Comparison of ENCODE assay signal across 8 cellular contexts in the genomic region with DNA sequence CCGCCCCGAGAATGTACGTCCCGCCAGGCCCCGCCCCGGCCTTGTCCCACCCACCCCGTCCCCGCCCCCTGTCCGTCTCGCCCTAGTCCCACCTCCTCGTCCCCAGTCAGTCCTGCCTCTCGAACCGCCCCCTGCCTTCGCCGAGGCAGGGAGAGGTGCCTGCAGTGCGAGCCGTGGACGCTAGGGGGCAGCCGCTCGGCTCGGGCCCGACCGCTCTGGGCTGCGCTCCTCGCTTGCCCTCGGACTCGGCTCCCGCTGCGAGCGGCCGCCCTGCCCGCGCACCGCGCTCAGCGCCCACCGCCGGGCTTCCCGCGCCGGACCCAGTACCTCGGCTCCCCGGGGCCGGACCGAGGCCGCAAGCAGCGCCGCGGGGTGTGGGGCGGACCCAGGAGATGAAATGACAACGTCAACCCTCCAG. TPM values are rescaled to one million over a fixed set of nuclear protein-coding genes. Genes with fewer than 3 reads are reported as not detected.
DNase-seq lines count a peak whose midpoint lies in the region; ATAC-seq and TF ChIP-seq lines count a peak whose summit lies in the region.

A gene (plus strand): TSS at position 236 of the 418 bp plus-strand sequence. CDS start 162 bp downstream, at position 398.

- H3K4me2 ChIP-seq in GM23338 (peak within 1 kb of the TSS; percentile 92), fibroblast of lung (ENCODE audit: extremely low read depth, insufficient read depth, low read length) (peak within 1 kb of the TSS; percentile 84)

- H4K20me1 ChIP-seq in GM23338 (replicated peaks; ENCODE audit: insufficient read depth): peaks cover 18% of the 10 kb centered on the region
- H4K20me1 ChIP-seq in fibroblast of lung (ENCODE audit: control insufficient read depth, extremely low read depth, insufficient read depth, low read length): no peaks in the 10 kb centered on the region

- H3K27me3 ChIP-seq in GM23338 (ENCODE audit: insufficient read depth): no peaks in the 10 kb centered on the region
- H3K27me3 ChIP-seq in fibroblast of lung (ENCODE audit: control insufficient read depth, insufficient read depth, low read length): no peaks in the 10 kb centered on the region

- H2AFZ ChIP-seq in GM23338 (peak within 1 kb of the TSS; percentile 97), fibroblast of lung (ENCODE audit: low read length) (peak within 1 kb of the TSS; percentile 83)

- H3K4me1 Mint-ChIP-seq in GM23338 (peaks cover 5% of the 10 kb centered on the region), natural killer cell (peaks cover 19 to 32% of the 10 kb centered on the region in 2 donors)

- H3K4me1 ChIP-seq in GM23338 (ENCODE audit: insufficient read depth): 0 out of 2 replicates have a peak, but pooled peaks cover 3% of the 10 kb centered on the region
- no peaks in the 10 kb centered on the region for H3K4me1 ChIP-seq in fibroblast of lung (ENCODE audit: control insufficient read depth, extremely low read depth, insufficient read depth, low read length)

- H3K4me3 Mint-ChIP-seq in GM23338 (peak within 1 kb of the TSS; percentile 98), natural killer cell (peak within 1 kb of the TSS; percentile 98)

- H3K9me3 Mint-ChIP-seq in GM23338 (no peaks in the 10 kb centered on the region), natural killer cell (no peaks in the 10 kb centered on the region)

- H3K27me3 Mint-ChIP-seq in GM23338 (ENCODE audit: insufficient read depth, low read depth, poor library complexity): peaks cover 11% of the 10 kb centered on the region
- no peaks in the 10 kb centered on the region for H3K27me3 Mint-ChIP-seq in natural killer cell (ENCODE audit: low read depth in 2 of 2)

- peak within 1 kb of the TSS; percentile 89 for H3K4me3 ChIP-seq in GM23338
- H3K4me3 ChIP-seq in fibroblast of lung (replicated peaks in 1 of 4; ENCODE audit: control extremely low read depth in 1 of 4, insufficient read depth in 1 of 4, low read depth in 3 of 4, low read length in 4 of 4): peak within 1 kb of the TSS; percentile 88 to 93 (median 90)

- H3K36me3 Mint-ChIP-seq in GM23338 (ENCODE audit: low read depth): peaks cover 14% of the 10 kb centered on the region
- H3K36me3 Mint-ChIP-seq in natural killer cell: no peaks in the 10 kb centered on the region

- H3K27ac ChIP-seq in GM23338 (ENCODE audit: low read depth) (peak within 1 kb of the TSS; percentile 90), fibroblast of lung (ENCODE audit: insufficient read depth, low read length) (peak within 1 kb of the TSS; percentile 76)

- peaks cover 26% of the 10 kb centered on the region for H3K79me2 ChIP-seq in GM23338 (replicated peaks; ENCODE audit: insufficient read depth)
- peaks cover 35% of the 10 kb centered on the region for H3K79me2 ChIP-seq in fibroblast of lung (ENCODE audit: control insufficient read depth, insufficient read depth, low read length)

- H3K9ac ChIP-seq in fibroblast of lung (ENCODE audit: insufficient read depth, low read length): peak within 1 kb of the TSS; percentile 90

- TF ChIP-seq CTCF in GM23338 (conservative IDR thresholded peaks at IDR 0.05; ENCODE audit: low read depth in 2 of 2) (peak; percentile 56 to 88), fibroblast of lung (conservative IDR thresholded peaks at IDR 0.05 in 1 of 2, IDR thresholded peaks at IDR 0.05 in 1 of 2; ENCODE audit: low read depth in 1 of 2, low read length in 2 of 2) (peak; percentile 61 to 63), natural killer cell (IDR thresholded peaks at IDR 0.05) (peak; percentile 85)

- peaks cover 5% of the 10 kb centered on the region; the same call in 1 of the 2 replicates for H3F3A ChIP-seq in GM23338 (replicated peaks; ENCODE audit: low read depth)

- H3K36me3 ChIP-seq in GM23338 (ENCODE audit: insufficient read depth): no peaks in the 10 kb centered on the region; the same call in 1 of the 2 replicates
- peaks cover 3% of the 10 kb centered on the region for H3K36me3 ChIP-seq in fibroblast of lung (ENCODE audit: control insufficient read depth, insufficient read depth, low read length)

- no peaks in the 10 kb centered on the region for H3K9me3 ChIP-seq in fibroblast of lung (ENCODE audit: control insufficient read depth, insufficient read depth, low read depth, low read length)

- H3K27ac Mint-ChIP-seq in GM23338: peak within 1 kb of the TSS; percentile 83
- peak within 1 kb of the TSS; percentile 90 to 93 for H3K27ac Mint-ChIP-seq in natural killer cell

- intact Hi-C loops in natural killer cell (cut with micrococcal nuclease): loop anchor here (1.0 kb wide), 1 partner anchor 28 kb away; a partner anchor contains a TSS

- DNase-seq in EL (peak; percentile 95), GM23338 (ENCODE audit: low spot score) (peak; percentile 98), LHCN-M2 (ENCODE audit: low read depth) (peak; percentile 94), RPMI7951 (ENCODE audit: low read depth) (peak; percentile 91), fibroblast of lung (ENCODE audit: low read depth in 2 of 2) (peak; percentile 91 to 96), natural killer cell (peak; percentile 98)
- peak; percentile 97 for DNase-seq in activated T-helper 1 cell treated with anti-CD3 and anti-CD28 coated beads, Interleukin-2, amount 50 U/mL, for 16 hours (ENCODE audit: low read depth in 1 of 2, low spot score in 1 of 2)
- DNase-seq in stimulated activated naive CD4-positive, alpha-beta T cell treated with Interleukin-2 at 50 U/mL for 16 hours (lab: John Stamatoyannopoulos, UW): peak; percentile 97

- ATAC-seq in GM23338: peak; percentile 84
- peak; percentile 95 to 100 (median 97) for ATAC-seq in natural killer cell

- no peaks in the 10 kb centered on the region for H3K9me2 ChIP-seq in GM23338 (ENCODE audit: insufficient read depth)

TF ChIP-seq in GM23338, 12 proteins besides CTCF, POLR2A, EP300 and RAD21 (continues in another document):
- TF ChIP-seq POLR2AphosphoS5 (IDR thresholded peaks at IDR 0.05; ENCODE audit: low read depth) (peak; percentile 66), CREB1 (CRISPR knock-in tag; IDR thresholded peaks at IDR 0.05; ENCODE audit: low read depth) (no peak)
- TF ChIP-seq, protein P1, sequence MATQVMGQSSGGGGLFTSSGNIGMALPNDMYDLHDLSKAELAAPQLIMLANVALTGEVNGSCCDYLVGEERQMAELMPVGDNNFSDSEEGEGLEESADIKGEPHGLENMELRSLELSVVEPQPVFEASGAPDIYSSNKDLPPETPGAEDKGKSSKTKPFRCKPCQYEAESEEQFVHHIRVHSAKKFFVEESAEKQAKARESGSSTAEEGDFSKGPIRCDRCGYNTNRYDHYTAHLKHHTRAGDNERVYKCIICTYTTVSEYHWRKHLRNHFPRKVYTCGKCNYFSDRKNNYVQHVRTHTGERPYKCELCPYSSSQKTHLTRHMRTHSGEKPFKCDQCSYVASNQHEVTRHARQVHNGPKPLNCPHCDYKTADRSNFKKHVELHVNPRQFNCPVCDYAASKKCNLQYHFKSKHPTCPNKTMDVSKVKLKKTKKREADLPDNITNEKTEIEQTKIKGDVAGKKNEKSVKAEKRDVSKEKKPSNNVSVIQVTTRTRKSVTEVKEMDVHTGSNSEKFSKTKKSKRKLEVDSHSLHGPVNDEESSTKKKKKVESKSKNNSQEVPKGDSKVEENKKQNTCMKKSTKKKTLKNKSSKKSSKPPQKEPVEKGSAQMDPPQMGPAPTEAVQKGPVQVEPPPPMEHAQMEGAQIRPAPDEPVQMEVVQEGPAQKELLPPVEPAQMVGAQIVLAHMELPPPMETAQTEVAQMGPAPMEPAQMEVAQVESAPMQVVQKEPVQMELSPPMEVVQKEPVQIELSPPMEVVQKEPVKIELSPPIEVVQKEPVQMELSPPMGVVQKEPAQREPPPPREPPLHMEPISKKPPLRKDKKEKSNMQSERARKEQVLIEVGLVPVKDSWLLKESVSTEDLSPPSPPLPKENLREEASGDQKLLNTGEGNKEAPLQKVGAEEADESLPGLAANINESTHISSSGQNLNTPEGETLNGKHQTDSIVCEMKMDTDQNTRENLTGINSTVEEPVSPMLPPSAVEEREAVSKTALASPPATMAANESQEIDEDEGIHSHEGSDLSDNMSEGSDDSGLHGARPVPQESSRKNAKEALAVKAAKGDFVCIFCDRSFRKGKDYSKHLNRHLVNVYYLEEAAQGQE (IDR thresholded peaks at IDR 0.05; ENCODE audit: unreplicated experiment): no peak

RNA-seq across cellular contexts. Expression of the gene that starts here (rescaled TPM):
- 25.2 and 32.7 TPM in 2 replicates for total RNA-seq in GM23338 (2014; rRNA removed; shearing (Covaris generic))
- polyA plus RNA-seq in GM23338 (2016; fragmentation: Nextera tagmentation; extraction: Ambion mirVana) (28.8 and 29.1 TPM in 2 replicates), fibroblast of lung (14.5 and 18.4 TPM in 2 replicates)
- total RNA-seq in LHCN-M2 (2014; rRNA removed) (41.3 and 43.6 TPM in 2 replicates), fibroblast of lung (30.0 and 39.8 TPM in 2 replicates), natural killer cell (10 to 100 TPM; 60.5 to 71.5 (median 62.5) TPM)
- polyA plus RNA-seq in LHCN-M2 (2012): 44.9 TPM
- 32.4 and 37.2 TPM in 2 replicates for total RNA-seq in RPMI7951 (2014; rRNA removed; shearing (Covaris generic))
- polyA plus RNA-seq in fibroblast of lung (2012): 37.2 and 45.6 TPM in 2 replicates
- 32.7 and 47.3 TPM in 2 replicates for polyA minus RNA-seq in fibroblast of lung (ENCODE audit: low replicate concordance)

Comparison
In these comparisons a context has a peak if more than half of its experiments do, and no peak if none do; other contexts are left out.
1. Peak in every context shown above with its lines: DNase-seq, ATAC-seq, H3K4me3 ChIP-seq and H3K27ac ChIP-seq.